ENCODE assay signal across 1 cellular context in genomic region chr19:3031607-3031867, GRCh38.
A peak's percentile ranks its signal among the peaks of the same experiment; 100 is the strongest.
TF ChIP-seq lines count a peak whose summit lies in the region.

No MANE protein-coding gene starts in this region.

TF ChIP-seq in HepG2, 621 proteins besides CTCF, POLR2A, EP300 and RAD21:
- 0 out of 2 replicates have a peak, but pooled peaks have one; percentile 46 for TF ChIP-seq ZNF121 (CRISPR knock-in tag; IDR thresholded peaks at IDR 0.05)
- peak; percentile 66; the same call in 1 of the 2 replicates for TF ChIP-seq ZMYM3 (CRISPR knock-in tag; IDR thresholded peaks at IDR 0.05)
- TF ChIP-seq HMGXB3 (CRISPR knock-in tag; IDR thresholded peaks at IDR 0.05; ENCODE audit: borderline replicate concordance), result no peak
